ENCODE assay signal across 1 cellular context in genomic region chr12:108653082-108653516, GRCh38.
TF ChIP-seq lines count a peak whose summit lies in the region.

No MANE protein-coding gene starts in this region.

TF ChIP-seq in HepG2, 621 proteins besides CTCF, POLR2A, EP300 and RAD21:
- TF ChIP-seq TAF15 (IDR thresholded peaks at IDR 0.05; ENCODE audit: low read depth, low read length, poor library complexity, severe bottlenecking) (no peak), U2AF2 (IDR thresholded peaks at IDR 0.05; ENCODE audit: low read depth, low read length) (no peak), ZNF335 (CRISPR knock-in tag; IDR thresholded peaks at IDR 0.05) (no peak), ZNF281 (CRISPR knock-in tag; IDR thresholded peaks at IDR 0.05; ENCODE audit: borderline replicate concordance) (no peak), ETS1 (CRISPR knock-in tag; IDR thresholded peaks at IDR 0.05) (no peak), AHDC1 (CRISPR knock-in tag; IDR thresholded peaks at IDR 0.05; ENCODE audit: borderline replicate concordance) (no peak), TRIM24 (CRISPR knock-in tag; IDR thresholded peaks at IDR 0.05) (no peak), ZNF333 (CRISPR knock-in tag; IDR thresholded peaks at IDR 0.05; ENCODE audit: borderline replicate concordance) (no peak)
TF ChIP-seq in HepG2: peak in this region for 0.
